Comparison of ENCODE assay signal across 8 cellular contexts in genomic region chr4:1172228-1172851, GRCh38. TPM values are rescaled to one million over a fixed set of nuclear protein-coding genes. Genes with fewer than 3 reads are reported as not detected.
DNase-seq lines count a peak whose midpoint lies in the region; ATAC-seq, FAIRE-seq and TF ChIP-seq lines count a peak whose summit lies in the region.

Gene SPON2 (minus strand): TSS chr4:1172583.

- H3K79me2 ChIP-seq in K562 (ENCODE audit: control insufficient read depth, insufficient read depth, low read length) (no peaks in the 10 kb centered on the region), smooth muscle cell (ENCODE audit: low read depth) (peaks cover 10% of the 10 kb centered on the region)

- DNase-seq in HuH-7 (ENCODE audit: low spot score) (peak; percentile 59), K562 (ENCODE audit: extremely low read depth in 1 of 4, low spot score in 3 of 4) (no peak), kidney (peak; percentile 87), smooth muscle cell (lab: John Stamatoyannopoulos, UW; ENCODE audit: unreplicated experiment) (no peak), NCI-H1105 (lab: John Stamatoyannopoulos, UW) (no peak), SHP77 (lab: John Stamatoyannopoulos, UW) (no peak), HEK293T (ENCODE audit: extremely low spot score) (no peak)

- no peak within 1 kb of the TSS for H3K27ac ChIP-seq in K562 (ENCODE audit: extremely low read depth, low read depth, low read length)
- H3K27ac ChIP-seq in kidney (ENCODE audit: low read depth in 2 of 2, low read length in 2 of 2) = no peak within 1 kb of the TSS
- H3K27ac ChIP-seq in smooth muscle cell (ENCODE audit: low read depth) = peak within 1 kb of the TSS; percentile 73

- no peaks in the 10 kb centered on the region for H3K36me3 ChIP-seq in K562 (ENCODE audit: control insufficient read depth, insufficient read depth, low read length)
- no peaks in the 10 kb centered on the region for H3K36me3 ChIP-seq in kidney (ENCODE audit: control insufficient read depth in 1 of 2, insufficient read depth in 2 of 2, low read length in 2 of 2)
- no peaks in the 10 kb centered on the region for H3K36me3 ChIP-seq in smooth muscle cell (ENCODE audit: low read depth)

- BruUV-seq in K562 (replicated peaks; lab: Mats Ljungman, UMichigan) = no TSS peak

- CTCF ChIA-PET in K562 (lab: Yijun Ruan, JAX; ENCODE audit: low intra/inter-chr PET ratio) = no interaction called here
- CTCF ChIA-PET in HEK293T (lab: Yijun Ruan, JAX) = no interaction called here

- H3K4me2 ChIP-seq in K562 (ENCODE audit: insufficient read depth, low read length) = no peak within 1 kb of the TSS
- H3K4me2 ChIP-seq in smooth muscle cell = peak within 1 kb of the TSS; percentile 84

- WGBS in K562 (ENCODE audit: insufficient coverage, low coverage, missing lambda C conversion rate) = 71% methylated on average over 20 of the region's 54 CpGs
- 8% methylated on average over 43 of the region's 54 CpGs for WGBS in smooth muscle cell (ENCODE audit: low lambda C conversion rate)

- 0 out of 4 replicates have a peak within 1 kb of the TSS, but pooled peaks of 1 of the 2 experiments have one; percentile 32 for H3K9ac ChIP-seq in K562 (ENCODE audit: insufficient read depth in 1 of 2, low read depth in 2 of 2, low read length in 2 of 2)
- H3K9ac ChIP-seq in kidney (ENCODE audit: low read length in 2 of 2) = no peak within 1 kb of the TSS
- no peak within 1 kb of the TSS for H3K9ac ChIP-seq in smooth muscle cell (ENCODE audit: low read depth)

- H3K9me1 ChIP-seq in K562 (ENCODE audit: control insufficient read depth, insufficient read depth, low read length) = no peaks in the 10 kb centered on the region

- TF ChIP-seq POLR2A in K562 (conservative IDR thresholded peaks at IDR 0.05) = no peak

- H3K4me1 ChIP-seq in K562 (replicated peaks in 1 of 2; ENCODE audit: control insufficient read depth in 2 of 2, insufficient read depth in 2 of 2, low read length in 2 of 2) (peaks cover 0 to 55% of the 10 kb centered on the region in 2 experiments; a peak in 2 of 5 replicates), kidney (ENCODE audit: control insufficient read depth in 1 of 2, insufficient read depth in 1 of 2, low read depth in 1 of 2, low read length in 2 of 2) (peaks cover 0 to 17% of the 10 kb centered on the region in 2 donors), smooth muscle cell (ENCODE audit: low read depth) (peaks cover 6% of the 10 kb centered on the region)

- H2AFZ ChIP-seq in K562 (ENCODE audit: low read depth, low read length) (no peak within 1 kb of the TSS), smooth muscle cell (ENCODE audit: low read depth) (no peak within 1 kb of the TSS)

- no peak within 1 kb of the TSS for H3K4me3 ChIP-seq in K562
- peak within 1 kb of the TSS in 1 of 2 donors; percentile 5 for H3K4me3 ChIP-seq in kidney (ENCODE audit: low read length in 2 of 2)
- peak within 1 kb of the TSS; percentile 51 for H3K4me3 ChIP-seq in smooth muscle cell

- H3K27me3 ChIP-seq in K562 (ENCODE audit: control insufficient read depth in 2 of 2, insufficient read depth in 2 of 2, low read length in 2 of 2) (no peaks in the 10 kb centered on the region), smooth muscle cell (ENCODE audit: low read depth) (peaks cover 18% of the 10 kb centered on the region)

- intact Hi-C loops in K562 (cut with micrococcal nuclease) = no loop called here
- intact Hi-C loops in kidney (cut with DNase I) = no loop called here

- in situ Hi-C loops in K562 (cut with MboI) = no loop called here

- no peak for ATAC-seq in K562
- no peak for ATAC-seq in GM19023 (IDR thresholded peaks at IDR 0.05; ENCODE audit: unreplicated experiment)

- no peak for TF ChIP-seq RAD21 in K562 (CRISPR knock-in tag; conservative IDR thresholded peaks at IDR 0.05 in 1 of 2, IDR thresholded peaks at IDR 0.05 in 1 of 2)

- peaks cover 7% of the 10 kb centered on the region for H3F3A ChIP-seq in smooth muscle cell (ENCODE audit: low read depth)

- H4K20me1 ChIP-seq in K562 (replicated peaks; ENCODE audit: control insufficient read depth, insufficient read depth, low read length) (no peaks in the 10 kb centered on the region), smooth muscle cell (ENCODE audit: low read depth) (peaks cover 40% of the 10 kb centered on the region)

- H3K9me3 ChIP-seq in K562 (replicated peaks; ENCODE audit: control insufficient read depth, insufficient read depth, low read depth, low read length) (no peaks in the 10 kb centered on the region), kidney (ENCODE audit: control insufficient read depth in 1 of 2, low read length in 2 of 2) (no peaks in the 10 kb centered on the region), smooth muscle cell (replicated peaks; ENCODE audit: low read depth) (no peaks in the 10 kb centered on the region)

- POLR2A ChIA-PET in K562 (lab: Yijun Ruan, JAX) (interaction anchor here (1.1 kb wide), 1 partner anchor 30 kb away, joined by 4 read pairs; no protein-coding TSS in a partner anchor), HEK293T (lab: Yijun Ruan, JAX) (no interaction called here)

- FAIRE-seq in K562 (lab: Jason Lieb, UNC) = no peak
- FAIRE-seq in kidney (lab: Jason Lieb, UNC) = no peak

- TF ChIP-seq CTCF in K562 (IDR thresholded peaks at IDR 0.05 in 2 of 3, conservative IDR thresholded peaks at IDR 0.05 in 1 of 3; ENCODE audit: insufficient read depth in 2 of 3, low read depth in 1 of 3, low read length in 3 of 3) (no peak), kidney (IDR thresholded peaks at IDR 0.05; ENCODE audit: borderline replicate concordance, extremely low read depth, insufficient read depth) (no peak), smooth muscle cell (IDR thresholded peaks at IDR 0.05; ENCODE audit: borderline replicate concordance, insufficient read depth, poor library complexity, severe bottlenecking) (no peak)

- no peak for TF ChIP-seq EP300 in K562 (IDR thresholded peaks at IDR 0.05; ENCODE audit: low read length)

TF ChIP-seq in K562, 482 proteins besides CTCF, POLR2A, EP300 and RAD21:
- TF ChIP-seq RBM34 (IDR thresholded peaks at IDR 0.05; ENCODE audit: borderline replicate concordance, insufficient read depth, low read length) (no peak), EGR1 (conservative IDR thresholded peaks at IDR 0.05) (0 out of 2 replicates have a peak, but pooled peaks have one; percentile 13)

TF ChIP-seq in HEK293T, 16 proteins besides CTCF, POLR2A, EP300 and RAD21:
- no peak for TF ChIP-seq SP1 (IDR thresholded peaks at IDR 0.05)
- TF ChIP-seq HDGF (IDR thresholded peaks at IDR 0.05; ENCODE audit: borderline replicate concordance) = no peak
- no peak for TF ChIP-seq CTBP1 (IDR thresholded peaks at IDR 0.05; ENCODE audit: borderline replicate concordance)
- TF ChIP-seq ZNF384 (IDR thresholded peaks at IDR 0.05) = no peak
- no peak for TF ChIP-seq LEF1 (IDR thresholded peaks at IDR 0.05; ENCODE audit: borderline replicate concordance)
- no peak for TF ChIP-seq TARDBP (IDR thresholded peaks at IDR 0.05)

RNA-seq across cellular contexts. Expression of gene SPON2, which starts in this region (rescaled TPM):
- 8.1 and 12.5 TPM in 2 replicates for total RNA-seq in K562 (2011; cell fraction: chromatin; rRNA removed; ENCODE audit: low replicate concordance)
- 8.2 and 12.8 TPM in 2 replicates for total RNA-seq in K562 (2011; cell fraction: nucleolus; rRNA removed)
- total RNA-seq in K562 (2011; cell fraction: nucleoplasm; rRNA removed) = 7.3 and 9.4 TPM in 2 replicates
- total RNA-seq in K562 (2014; rRNA removed) (0.65 and 1.1 TPM in 2 replicates), K562 (2014; rRNA removed; fragmentation: Illumina TruSeq; extraction: Trizol) (0.54 and 0.69 TPM in 2 replicates), K562 (2015; rRNA removed; fragmentation: Illumina TruSeq; extraction: Trizol) (0.57 and 0.83 TPM in 2 replicates), K562 (2021) (1.4 and 1.8 TPM in 2 replicates), kidney (116 TPM), smooth muscle cell (152 and 171 TPM in 2 replicates)
- polyA plus RNA-seq in K562 (2011; rRNA removed) (2.2 and 4.8 TPM in 2 replicates), K562 (2014; fragmentation: Illumina TruSeq; extraction: Trizol) (0.74 and 1.1 TPM in 2 replicates), K562 (2014; fragmentation: Nextera tagmentation; extraction: Ambion mirVana) (under 1 TPM; 0.21 to 0.27 TPM), K562 (2014; rRNA removed) (0.77 and 0.84 TPM in 2 replicates), kidney (ENCODE audit: insufficient read depth, low read depth, low replicate concordance) (16.7 TPM), smooth muscle cell (388 and 427 TPM in 2 replicates)
- 2.3 and 4.7 TPM in 2 replicates for polyA plus RNA-seq in K562 (2011; cell fraction: cytosol; rRNA removed)
- 4.1 and 5.8 TPM in 2 replicates for polyA plus RNA-seq in K562 (2011; cell fraction: nucleus; rRNA removed)
- 1.4 and 2.4 TPM in 2 replicates for polyA plus RNA-seq in K562 (2012)
- 0.60 and 0.87 TPM in 2 replicates for polyA minus RNA-seq in K562 (2011; rRNA and poly(A)+ RNA removed)
- polyA minus RNA-seq in K562 (2011; cell fraction: cytosol; rRNA and poly(A)+ RNA removed) = 2.3 and 3.7 TPM in 2 replicates
- 1.8 and 4.2 TPM in 2 replicates for polyA minus RNA-seq in K562 (2011; cell fraction: nucleus; rRNA and poly(A)+ RNA removed)

Comparison
In these comparisons a context has a peak if more than half of its experiments do, and no peak if none do; other contexts are left out.
1. RNA of gene SPON2 (polyA plus RNA-seq): 388 to 427 TPM in smooth muscle cell; 16.7 TPM in kidney (single experiment) and 0.21 to 5.8 TPM in K562; every median in the first group is over 10 times any median in the second.
2. DNase-seq: peak in HuH-7 (single experiment) and kidney (single experiment); none in K562 (0 of 4), smooth muscle cell (single experiment), NCI-H1105 (single experiment), SHP77 (0 of 2) and HEK293T (single experiment).